ENCODE assay signal across 11 cellular contexts in genomic region chrX:16839852-16840460, GRCh38. TPM values are rescaled to one million over a fixed set of nuclear protein-coding genes. Genes with fewer than 3 reads are reported as not detected.
DNase-seq lines count a peak whose midpoint lies in the region; ATAC-seq and TF ChIP-seq lines count a peak whose summit lies in the region.
"Had no signal": no experiment of that assay in that cellular context is flagged by ENCODE, and none has a peak within 500 bp of the region (broad histone marks: within the 10 kb centered on the region; RNA-seq: fewer than 3 reads in every experiment).

No MANE protein-coding gene starts in this region.

- H3K18ac ChIP-seq in trophoblast cell (ENCODE audit: low read length): no peak overlapping the region

- H4K12ac ChIP-seq in trophoblast cell (ENCODE audit: low read depth, low read length): no peak overlapping the region

- no peak overlapping the region for H2AFZ ChIP-seq in trophoblast cell (ENCODE audit: insufficient read depth, low read length, poor library complexity)

- no CpG with 5 or more reads among the region's 14 CpGs for WGBS in trophoblast cell (ENCODE audit: extremely low coverage, insufficient coverage, insufficient read length)

- H3K9ac ChIP-seq in NT2/D1 (ENCODE audit: insufficient read length, low read depth): no peak overlapping the region
- no peak overlapping the region for H3K9ac ChIP-seq in trophoblast cell (ENCODE audit: low read length)

- H2BK5ac ChIP-seq in trophoblast cell (ENCODE audit: low read depth, low read length, poor library complexity): no peak overlapping the region

- H4K8ac ChIP-seq in trophoblast cell (ENCODE audit: low read depth, low read length): no peak overlapping the region

- DNase-seq in DMS53 (lab: John Stamatoyannopoulos, UW) (peak; percentile 30), DMS53 treated with DMSO at 0.1 percent for 48 hours (lab: John Stamatoyannopoulos, UW; ENCODE audit: unreplicated experiment) (no peak), NT2/D1 (ENCODE audit: low read depth, low spot score) (peak; percentile 25), erythroblast (lab: John Stamatoyannopoulos, UW) (peak; percentile 5 to 26), trophoblast cell (peak; percentile 47 to 66), OCI-M2 (lab: John Stamatoyannopoulos, UW; ENCODE audit: unreplicated experiment) (no peak)
- DNase-seq in activated effector memory CD4-positive, alpha-beta T cell treated with Interleukin-2 at 50 U/mL for 16 hours: no peak
- DNase-seq: NCI-H1092 treated with DMSO at 0.1 percent for 48 hours, transverse colon had no signal

- H4K91ac ChIP-seq in trophoblast cell (ENCODE audit: low read depth, low read length): no peak overlapping the region

- ATAC-seq in GM21360 (IDR thresholded peaks at IDR 0.05; ENCODE audit: unreplicated experiment): no peak

- no peak overlapping the region for H3K4me3 ChIP-seq in NT2/D1 (ENCODE audit: insufficient read length, low read depth)
- no peak overlapping the region for H3K4me3 ChIP-seq in trophoblast cell (ENCODE audit: low read depth, low read length)
- H3K4me3 ChIP-seq: transverse colon had no signal

- no peak for TF ChIP-seq POLR2A in erythroblast (IDR thresholded peaks at IDR 0.05; ENCODE audit: low read length)

- H3K27me3 ChIP-seq in NT2/D1 (ENCODE audit: insufficient read depth, insufficient read length) (no peaks in the 10 kb centered on the region), trophoblast cell (ENCODE audit: insufficient read depth, low read length) (no peaks in the 10 kb centered on the region)
- H3K27me3 ChIP-seq: transverse colon had no signal

- H3K4me1 ChIP-seq in NT2/D1 (ENCODE audit: insufficient read depth, insufficient read length) (peaks cover 2% of the 10 kb centered on the region), trophoblast cell (ENCODE audit: control insufficient read depth in 1 of 2, insufficient read depth in 2 of 2, low read length in 2 of 2) (peaks cover 5 to 10% of the 10 kb centered on the region in 2 experiments)

- no peak overlapping the region for H3K27ac ChIP-seq in trophoblast cell (ENCODE audit: low read depth, low read length)
- H3K27ac ChIP-seq: 22Rv1 had no signal

- no peak overlapping the region for H3K4ac ChIP-seq in trophoblast cell (ENCODE audit: low read depth, low read length)

- no peak overlapping the region for H2BK12ac ChIP-seq in trophoblast cell (ENCODE audit: low read length)

- H2BK120ac ChIP-seq in trophoblast cell (ENCODE audit: insufficient read depth, low read length, poor library complexity): no peak overlapping the region

- H3K14ac ChIP-seq in trophoblast cell (ENCODE audit: low read length): no peak overlapping the region

- H3K79me2 ChIP-seq in trophoblast cell (ENCODE audit: control insufficient read depth, insufficient read depth, low read length, poor library complexity): no peaks in the 10 kb centered on the region

- H2AK5ac ChIP-seq in trophoblast cell (ENCODE audit: low read length): no peak overlapping the region

- H3K36me3 ChIP-seq in NT2/D1 (ENCODE audit: insufficient read depth, insufficient read length, low read length) (peaks cover 83% of the 10 kb centered on the region), trophoblast cell (ENCODE audit: control insufficient read depth in 1 of 2, insufficient read depth in 2 of 2, low read length in 2 of 2) (peaks cover 13 to 15% of the 10 kb centered on the region in 2 experiments)
- H3K36me3 ChIP-seq: transverse colon had no signal

- no peak overlapping the region for H3K23ac ChIP-seq in trophoblast cell (ENCODE audit: low read length)

- no peaks in the 10 kb centered on the region for H3K9me3 ChIP-seq in NT2/D1 (ENCODE audit: insufficient read depth, low read length)
- no peaks in the 10 kb centered on the region for H3K9me3 ChIP-seq in trophoblast cell (ENCODE audit: insufficient read depth, low read depth, low read length)
- H3K9me3 ChIP-seq: transverse colon had no signal

- H3K4me2 ChIP-seq in trophoblast cell (ENCODE audit: low read length): no peak overlapping the region

- no peaks in the 10 kb centered on the region for H3K79me1 ChIP-seq in trophoblast cell (ENCODE audit: low read length)

RNA-seq across cellular contexts. Expression of gene RBBP7, which starts 30.2 kb away (rescaled TPM):
- 199 and 211 TPM in 2 replicates for polyA plus RNA-seq in trophoblast cell (2013)

RNA-seq across cellular contexts. Expression of gene TXLNG, which starts 53.7 kb away (rescaled TPM):
- polyA plus RNA-seq in trophoblast cell (2013): 14.4 and 14.6 TPM in 2 replicates

Comparison
In these comparisons a context has a peak if more than half of its experiments do, and no peak if none do; other contexts are left out.
1. DNase-seq: peak in DMS53 (single experiment), NT2/D1 (single experiment), erythroblast (2 of 2) and trophoblast cell (2 of 2); none in DMS53 treated with DMSO at 0.1 percent for 48 hours (single experiment), activated effector memory CD4-positive, alpha-beta T cell treated with Interleukin-2 at 50 U/mL for 16 hours (single experiment) and OCI-M2 (single experiment).